ENCODE assay signal across 8 cellular contexts in the genomic region with DNA sequence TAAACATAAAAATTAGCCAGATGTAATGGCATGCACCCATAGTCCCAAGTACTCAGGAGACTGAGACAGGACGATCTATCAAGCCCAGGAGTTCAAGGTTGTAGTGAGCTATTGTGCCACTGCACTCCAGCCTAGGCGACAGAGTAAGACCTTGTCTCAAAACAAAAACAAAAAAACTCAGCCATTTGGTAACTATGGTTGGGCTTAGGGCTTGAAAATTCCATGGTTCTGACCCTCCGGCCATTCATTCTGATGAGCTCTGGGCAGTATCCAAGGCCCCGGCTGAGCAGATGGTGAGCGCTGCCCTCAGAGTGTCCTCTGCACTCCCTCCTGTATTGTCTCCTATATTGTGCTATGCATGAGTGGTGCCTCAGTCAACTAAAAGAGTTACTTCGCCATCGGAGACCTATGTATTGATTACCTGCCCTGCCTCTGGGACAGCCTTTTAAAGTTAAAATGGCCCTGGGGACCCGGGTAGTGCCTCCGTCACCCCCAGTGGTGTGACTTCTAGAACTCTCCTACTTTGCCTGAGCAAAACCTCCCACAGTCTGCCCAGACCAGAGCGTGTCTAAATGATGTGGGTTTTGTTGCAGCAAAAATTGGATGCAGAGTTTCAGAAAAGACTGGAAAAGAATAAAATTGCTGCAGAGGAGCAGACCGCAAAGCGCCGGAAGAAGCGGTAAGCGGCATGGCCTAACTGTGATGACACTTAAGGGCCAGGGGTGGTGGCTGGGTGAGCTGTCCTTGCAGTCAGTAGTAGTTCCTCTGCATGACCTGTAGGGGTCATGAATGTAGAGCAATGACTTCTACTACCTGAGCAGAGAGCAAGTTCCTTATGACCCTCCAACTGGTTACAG. TPM values are rescaled to one million over a fixed set of nuclear protein-coding genes. Genes with fewer than 3 reads are reported as not detected.
A peak's percentile ranks its signal among the peaks of the same experiment; 100 is the strongest.
DNase-seq lines count a peak whose midpoint lies in the region; ATAC-seq, FAIRE-seq and TF ChIP-seq lines count a peak whose summit lies in the region.

No MANE protein-coding gene starts in this region.

- H3K4me1 Mint-ChIP-seq in CD8-positive, alpha-beta memory T cell, result peaks cover 6 to 11% (median 9%) of the 10 kb centered on the region in 3 donors
- peaks cover 19 to 38% (median 29%) of the 10 kb centered on the region in 3 donors for H3K4me1 Mint-ChIP-seq in naive B cell

- peaks cover 48% of the 10 kb centered on the region for H3K36me3 ChIP-seq in CD8-positive, alpha-beta memory T cell (ENCODE audit: insufficient read depth, low read length)
- H3K36me3 ChIP-seq in H1 (ENCODE audit: control insufficient read depth in 2 of 4, insufficient read depth in 4 of 4, low read length in 3 of 4), result peaks cover 23 to 57% (median 44%) of the 10 kb centered on the region in 4 experiments

- H3K79me1 ChIP-seq in H1 (ENCODE audit: low read depth, low read length), result no peaks in the 10 kb centered on the region

- H3K4me1 ChIP-seq in CD8-positive, alpha-beta memory T cell (ENCODE audit: insufficient read depth, low read length), result peaks cover 10% of the 10 kb centered on the region
- no peaks in the 10 kb centered on the region for H3K4me1 ChIP-seq in H1 (replicated peaks in 1 of 4; ENCODE audit: control insufficient read depth in 3 of 4, insufficient read depth in 4 of 4, low read length in 3 of 4)

- H4K5ac ChIP-seq in H1 (ENCODE audit: insufficient read length, low read depth, low read length), result no peak overlapping the region

- H3K4me2 ChIP-seq in H1 (ENCODE audit: insufficient read depth in 1 of 2, low read depth in 2 of 2, low read length in 2 of 2), result no peak overlapping the region

- H2AK5ac ChIP-seq in H1 (ENCODE audit: low read depth, low read length), result no peak overlapping the region

- peaks cover 0 to 8% of the 10 kb centered on the region in 2 experiments for H4K20me1 ChIP-seq in H1 (replicated peaks in 1 of 2; ENCODE audit: control insufficient read depth in 1 of 2, insufficient read depth in 2 of 2, low read length in 2 of 2)

- H3K9me3 Mint-ChIP-seq in CD8-positive, alpha-beta memory T cell, result no peaks in the 10 kb centered on the region
- no peaks in the 10 kb centered on the region for H3K9me3 Mint-ChIP-seq in naive B cell

- H3K56ac ChIP-seq in H1 (replicated peaks; ENCODE audit: insufficient read length, low read depth, low read length), result no peak overlapping the region

- no peak overlapping the region for H2AFZ ChIP-seq in H1 (ENCODE audit: low read length)

- POLR2A ChIA-PET in CD8-positive, alpha-beta memory T cell (lab: Charles Lee), result interaction anchor here (0.5 to 1.1 kb wide), 3 partner anchors 8 to 21 kb away, joined by 3 to 5 read pairs (median 4); a partner anchor contains a TSS
- POLR2A ChIA-PET in H1 (lab: Charles Lee; ENCODE audit: partially characterized antibody), result interaction anchor here (0.7 to 2.3 kb wide), 7 partner anchors 8 to 68 kb away, joined by 3 to 9 read pairs (median 5); a partner anchor contains a TSS

- TF ChIP-seq EP300 in H1 (IDR thresholded peaks at IDR 0.05; ENCODE audit: borderline replicate concordance in 1 of 2, low read depth in 2 of 2, low read length in 2 of 2), result no peak

- H3K36me3 Mint-ChIP-seq in CD8-positive, alpha-beta memory T cell, result peaks cover 11 to 92% (median 34%) of the 10 kb centered on the region in 3 donors
- H3K36me3 Mint-ChIP-seq in naive B cell, result peaks cover 0 to 16% of the 10 kb centered on the region in 2 donors

- no peak overlapping the region for H4K8ac ChIP-seq in H1 (ENCODE audit: extremely low read depth, insufficient read depth, low read length)

- peak; percentile 32 to 70 (median 67) for DNase-seq in CD8-positive, alpha-beta memory T cell
- DNase-seq in NCI-H2171 (lab: John Stamatoyannopoulos, UW), result peak; percentile 5
- DNase-seq in H1 (ENCODE audit: low read depth in 1 of 2, low spot score in 2 of 2), result peak in 1 of 2 experiments; percentile 55
- peak; percentile 73 for DNase-seq in naive B cell
- DNase-seq in hippocampal formation (lab: John Stamatoyannopoulos, UW), result no peak

- no peak overlapping the region for H3K27ac ChIP-seq in CD8-positive, alpha-beta memory T cell (ENCODE audit: low read depth, low read length)
- H3K27ac ChIP-seq in VCaP, result no peak overlapping the region
- no peak overlapping the region for H3K27ac ChIP-seq in H1 (ENCODE audit: low read depth, low read length)

- peak overlapping the region in 1 of 7 donors; percentile 47 for H3K4me3 Mint-ChIP-seq in CD8-positive, alpha-beta memory T cell
- peak overlapping the region in 1 of 8 donors; percentile 42 for H3K4me3 Mint-ChIP-seq in naive B cell

- no peaks in the 10 kb centered on the region for H3K79me2 ChIP-seq in H1 (ENCODE audit: control insufficient read depth in 1 of 2, insufficient read depth in 2 of 2, low read length in 2 of 2)

- TF ChIP-seq CTCF in VCaP (conservative IDR thresholded peaks at IDR 0.05) (peak; percentile 85), H1 (IDR thresholded peaks at IDR 0.05; ENCODE audit: control extremely low read depth in 1 of 3, insufficient read depth in 1 of 3, low read depth in 1 of 3, low read length in 3 of 3) (peak; percentile 66 to 90 (median 71))

- H3K27me3 ChIP-seq in CD8-positive, alpha-beta memory T cell (ENCODE audit: insufficient read depth, low read length, poor library complexity, severe bottlenecking), result no peaks in the 10 kb centered on the region
- H3K27me3 ChIP-seq in H1 (replicated peaks in 1 of 4; ENCODE audit: control insufficient read depth in 3 of 4, extremely low read depth in 1 of 4, insufficient read depth in 3 of 4, low read length in 3 of 4), result no peaks in the 10 kb centered on the region

- no peak overlapping the region for H3K23ac ChIP-seq in H1 (ENCODE audit: insufficient read length)

- no peaks in the 10 kb centered on the region for H3K9me3 ChIP-seq in CD8-positive, alpha-beta memory T cell (ENCODE audit: low read length)
- H3K9me3 ChIP-seq in H1 (ENCODE audit: insufficient read depth in 2 of 2, low read depth in 1 of 2, low read length in 1 of 2), result no peaks in the 10 kb centered on the region

- no peak overlapping the region for H2BK15ac ChIP-seq in H1 (ENCODE audit: low read length)

- H3K9ac ChIP-seq in H1 (replicated peaks in 1 of 4; ENCODE audit: extremely low read depth in 1 of 4, low read depth in 3 of 4, low read length in 3 of 4), result no peak overlapping the region; a peak in 1 of 7 replicates

- peak; percentile 69 to 70 for TF ChIP-seq RAD21 in H1 (IDR thresholded peaks at IDR 0.05 in 1 of 2, conservative IDR thresholded peaks at IDR 0.05 in 1 of 2; ENCODE audit: low read depth in 2 of 2, low read length in 2 of 2)

- H3K18ac ChIP-seq in H1 (ENCODE audit: extremely low read depth, low read length), result no peak overlapping the region

- WGBS in H1 (ENCODE audit: extremely low coverage in 1 of 2, insufficient coverage in 1 of 2, insufficient read length in 1 of 2, insufficient replicate concordance in 2 of 2, low coverage in 1 of 2, low lambda C conversion rate in 2 of 2, missing lambda C conversion rate in 1 of 2), 2 experiments, result 83% methylated on average over 15 of the region's 15 CpGs; no CpG with 5 or more reads in 1 of the 2 experiments

- H3K4me3 ChIP-seq in CD8-positive, alpha-beta memory T cell (ENCODE audit: low read length), result no peak overlapping the region
- H3K4me3 ChIP-seq in H1 (ENCODE audit: extremely low read depth in 1 of 4, insufficient read depth in 2 of 4, low read depth in 3 of 4, low read length in 4 of 4), result no peak overlapping the region

- no peaks in the 10 kb centered on the region for H3K23me2 ChIP-seq in H1 (ENCODE audit: low read depth, low read length)

- no peak overlapping the region for H3K14ac ChIP-seq in H1 (ENCODE audit: insufficient read length)

- no peaks in the 10 kb centered on the region for H3K27me3 Mint-ChIP-seq in CD8-positive, alpha-beta memory T cell
- no peaks in the 10 kb centered on the region for H3K27me3 Mint-ChIP-seq in naive B cell

- H3K4ac ChIP-seq in H1 (replicated peaks; ENCODE audit: insufficient read length, low read depth, low read length), result no peak overlapping the region

- H2BK12ac ChIP-seq in H1 (ENCODE audit: low read depth, low read length), result no peak overlapping the region

- no peak overlapping the region for H4K91ac ChIP-seq in H1 (replicated peaks; ENCODE audit: insufficient read length, low read length)

- ATAC-seq in GM18909 (IDR thresholded peaks at IDR 0.05; ENCODE audit: poor library complexity, unreplicated experiment) (peak; percentile 81), HG03066 (IDR thresholded peaks at IDR 0.05; ENCODE audit: low read depth, unreplicated experiment) (peak; percentile 57), naive B cell (ENCODE audit: low read depth in 2 of 2) (peak; percentile 71 to 80)

- H2BK120ac ChIP-seq in H1 (replicated peaks; ENCODE audit: low read depth, low read length), result no peak overlapping the region

- H3K27ac Mint-ChIP-seq in CD8-positive, alpha-beta memory T cell, result peak overlapping the region in 6 of 8 donors; percentile 35 to 98 (median 60)
- peak overlapping the region in 4 of 6 donors; percentile 14 to 87 (median 46) for H3K27ac Mint-ChIP-seq in naive B cell

- CTCF ChIA-PET in CD8-positive, alpha-beta memory T cell (lab: Charles Lee), result interaction anchor here (0.6 to 3.1 kb wide), 18 partner anchors 8 to 63 kb away, joined by 3 to 19 read pairs (median 6); a partner anchor contains a TSS
- CTCF ChIA-PET in H1 (lab: Charles Lee; ENCODE audit: partially characterized antibody), result interaction anchor here (0.6 to 5.1 kb wide), 25 partner anchors 8 to 1820 kb away, joined by 3 to 42 read pairs (median 4); a partner anchor contains a TSS

- FAIRE-seq in H1 (lab: Jason Lieb, UNC), result no peak

- H2BK20ac ChIP-seq in H1 (ENCODE audit: low read length), result no peak overlapping the region

- H2BK5ac ChIP-seq in H1 (ENCODE audit: low read depth, low read length), result no peak overlapping the region

- TF ChIP-seq POLR2A in H1 (IDR thresholded peaks at IDR 0.05; ENCODE audit: control extremely low read depth in 1 of 2, low read depth in 2 of 2, low read length in 2 of 2), result no peak

RNA-seq across cellular contexts. Expression of a gene that starts 8.1 kb away (rescaled TPM):
- 10 to 100 TPM; 26.0 to 27.3 TPM for total RNA-seq in CD8-positive, alpha-beta memory T cell
- polyA plus RNA-seq in CD8-positive, alpha-beta memory T cell, result 21.1 TPM
- total RNA-seq in H1 (2021; fragmentation: NEBNext Ultra II Directional; extraction: Animal tissue kit (Norgen Biotek cat#: 25700)), result 22.0 and 25.0 TPM in 2 replicates
- polyA plus RNA-seq in H1 (2011; rRNA removed) (11.1 and 16.8 TPM in 2 replicates), naive B cell (ENCODE audit: low read depth in 6 of 6) (10 to 100 TPM; 13.1 to 28.6 (median 17.4) TPM)
- 26.1 TPM for polyA plus RNA-seq in H1 (2011; cell fraction: cytosol; rRNA removed)
- polyA plus RNA-seq in H1 (2011; cell fraction: nucleus; rRNA removed), result 32.9 TPM
- 22.7 to 26.5 TPM (median 25.2 TPM) in 4 replicates for polyA plus RNA-seq in H1 (2012, experiment 1 of 2)
- polyA plus RNA-seq in H1 (2012, experiment 2 of 2), result 11.2 TPM
- 20.9 TPM for polyA plus RNA-seq in H1 (2013, experiment 1 of 2)
- 19.3 TPM for polyA plus RNA-seq in H1 (2013, experiment 2 of 2)
- 4.1 and 5.3 TPM in 2 replicates for polyA minus RNA-seq in H1 (2011; rRNA and poly(A)+ RNA removed)
- polyA minus RNA-seq in H1 (2011; cell fraction: cytosol; rRNA and poly(A)+ RNA removed), result 14.2 TPM
- polyA minus RNA-seq in H1 (2011; cell fraction: nucleus; rRNA and poly(A)+ RNA removed), result 13.0 TPM

RNA-seq across cellular contexts. Expression of a gene that starts 29.1 kb away (rescaled TPM):
- 10 to 100 TPM; 66.9 to 68.9 TPM for total RNA-seq in CD8-positive, alpha-beta memory T cell
- polyA plus RNA-seq in CD8-positive, alpha-beta memory T cell, result 47.7 TPM
- total RNA-seq in H1 (2021; fragmentation: NEBNext Ultra II Directional; extraction: Animal tissue kit (Norgen Biotek cat#: 25700)), result 20.7 and 22.9 TPM in 2 replicates
- 35.2 and 49.8 TPM in 2 replicates for polyA plus RNA-seq in H1 (2011; rRNA removed)
- 30.9 TPM for polyA plus RNA-seq in H1 (2011; cell fraction: cytosol; rRNA removed)
- polyA plus RNA-seq in H1 (2011; cell fraction: nucleus; rRNA removed), result 22.4 TPM
- polyA plus RNA-seq in H1 (2012, experiment 1 of 2), result 14.2 to 25.3 TPM (median 22.8 TPM) in 4 replicates
- 15.5 TPM for polyA plus RNA-seq in H1 (2012, experiment 2 of 2)
- 17.4 TPM for polyA plus RNA-seq in H1 (2013, experiment 1 of 2)
- polyA plus RNA-seq in H1 (2013, experiment 2 of 2), result 16.4 TPM
- polyA minus RNA-seq in H1 (2011; rRNA and poly(A)+ RNA removed), result 18.7 and 27.7 TPM in 2 replicates
- 24.6 TPM for polyA minus RNA-seq in H1 (2011; cell fraction: cytosol; rRNA and poly(A)+ RNA removed)
- polyA minus RNA-seq in H1 (2011; cell fraction: nucleus; rRNA and poly(A)+ RNA removed), result 17.7 TPM
- polyA plus RNA-seq in naive B cell (ENCODE audit: low read depth in 6 of 6), result 100 to 1,000 TPM; 236 to 340 (median 260) TPM

RNA-seq across cellular contexts. Expression of a gene that starts 48.0 kb away (rescaled TPM):
- not detected for total RNA-seq in CD8-positive, alpha-beta memory T cell
- polyA plus RNA-seq in CD8-positive, alpha-beta memory T cell, result 0.89 TPM
- not detected in 2 replicates for total RNA-seq in H1 (2021; fragmentation: NEBNext Ultra II Directional; extraction: Animal tissue kit (Norgen Biotek cat#: 25700))
- polyA plus RNA-seq in H1 (2011; rRNA removed) (not detected in 2 replicates), naive B cell (ENCODE audit: low read depth in 6 of 6) (under 1 TPM in 3 of 6 donors, not detected in 3; 0.18 to 0.41 (median 0.20) TPM)
- polyA plus RNA-seq in H1 (2011; cell fraction: cytosol; rRNA removed), result not detected
- polyA plus RNA-seq in H1 (2011; cell fraction: nucleus; rRNA removed), result not detected
- polyA plus RNA-seq in H1 (2012, experiment 1 of 2), result 2.5 to 3.1 TPM (median 2.7 TPM) in 4 replicates
- polyA plus RNA-seq in H1 (2012, experiment 2 of 2), result 0.63 TPM
- not detected for polyA plus RNA-seq in H1 (2013, experiment 1 of 2)
- not detected for polyA plus RNA-seq in H1 (2013, experiment 2 of 2)
- not detected in 2 replicates for polyA minus RNA-seq in H1 (2011; rRNA and poly(A)+ RNA removed)
- polyA minus RNA-seq in H1 (2011; cell fraction: cytosol; rRNA and poly(A)+ RNA removed), result not detected
- polyA minus RNA-seq in H1 (2011; cell fraction: nucleus; rRNA and poly(A)+ RNA removed), result not detected

Comparison
In these comparisons a context has a peak if more than half of its experiments do, and no peak if none do; other contexts are left out.
1. DNase-seq: peak in CD8-positive, alpha-beta memory T cell (5 of 5), NCI-H2171 (single experiment) and naive B cell (single experiment); none in hippocampal formation (0 of 2).
2. Peak in every context shown above with its lines, with median percentiles within 50 percentile points of each other: ATAC-seq.